In genomic region chr1:100924991-100925390, GRCh38 we compare ENCODE assay signal across 24 cellular contexts. TPM values are rescaled to one million over a fixed set of nuclear protein-coding genes. Genes with fewer than 3 reads are reported as not detected.
DNase-seq lines count a peak whose midpoint lies in the region; ATAC-seq and TF ChIP-seq lines count a peak whose summit lies in the region.
"Had no signal": no experiment of that assay in that cellular context is flagged by ENCODE, and none has a peak within 500 bp of the region (broad histone marks: within the 10 kb centered on the region; RNA-seq: fewer than 3 reads in every experiment).

No MANE protein-coding gene starts in this region.

- TF ChIP-seq CTCF in LNCaP clone FGC (IDR thresholded peaks at IDR 0.05; ENCODE audit: control insufficient read depth, extremely low read depth, insufficient read depth), result no peak
- TF ChIP-seq CTCF in WTC11 (IDR thresholded peaks at IDR 0.05), result no peak

- H3K36me3 Mint-ChIP-seq in activated naive CD4-positive, alpha-beta T cell treated with anti-CD3 and anti-CD28 coated beads, Interleukin-2, amount 10 ng/mL, durations not matched to agents 7 days and 5 days, result peaks cover 43% of the 10 kb centered on the region
- peaks cover 10 to 17% of the 10 kb centered on the region in 2 donors for H3K36me3 Mint-ChIP-seq in activated naive CD4-positive, alpha-beta T cell treated with anti-CD3 and anti-CD28 coated beads, Interleukin-2, amount 50 U/mL, for 72 hours
- peaks cover 23% of the 10 kb centered on the region for H3K36me3 Mint-ChIP-seq in activated naive CD8-positive, alpha-beta T cell treated with anti-CD3 and anti-CD28 coated beads, Interleukin-2, amount 50 U/mL, for 24 hours (ENCODE audit: low read depth)
- H3K36me3 Mint-ChIP-seq in stimulated activated memory B cell treated with anti-CD40 and anti-IgM and Interleukin-4, amounts not matched to agents 10 μg/mL and 1 μg/mL and 100 μg/mL, for 72 hours, result peaks cover 25% of the 10 kb centered on the region
- H3K36me3 Mint-ChIP-seq in WTC11, result peaks cover 28% of the 10 kb centered on the region

- no peaks in the 10 kb centered on the region for H3K27me3 Mint-ChIP-seq in activated naive CD4-positive, alpha-beta T cell treated with anti-CD3 and anti-CD28 coated beads, Interleukin-2, amount 10 ng/mL, durations not matched to agents 7 days and 5 days
- no peaks in the 10 kb centered on the region for H3K27me3 Mint-ChIP-seq in activated naive CD8-positive, alpha-beta T cell treated with anti-CD3 and anti-CD28 coated beads, Interleukin-2, amount 50 U/mL, for 24 hours
- H3K27me3 Mint-ChIP-seq in stimulated activated memory B cell treated with anti-CD40 and anti-IgM and Interleukin-4, amounts not matched to agents 10 μg/mL and 1 μg/mL and 100 μg/mL, for 72 hours, result no peaks in the 10 kb centered on the region
- no peaks in the 10 kb centered on the region for H3K27me3 Mint-ChIP-seq in WTC11 (ENCODE audit: low read depth)
- H3K27me3 Mint-ChIP-seq: dendritic cell treated with granulocyte-macrophage colony-stimulating factor and Interleukin-4, amounts not matched to agents 40 ng/mL and 50 ng/mL, for 4 days; type B pancreatic cell had no signal

- H3K4me3 Mint-ChIP-seq in activated naive CD4-positive, alpha-beta T cell treated with anti-CD3 and anti-CD28 coated beads, Interleukin-2, amount 10 ng/mL, durations not matched to agents 7 days and 5 days, result no peak overlapping the region
- H3K4me3 Mint-ChIP-seq in activated naive CD8-positive, alpha-beta T cell treated with anti-CD3 and anti-CD28 coated beads, Interleukin-2, amount 50 U/mL, for 24 hours, result no peak overlapping the region
- no peak overlapping the region for H3K4me3 Mint-ChIP-seq in stimulated activated memory B cell treated with anti-CD40 and anti-IgM and Interleukin-4, amounts not matched to agents 10 μg/mL and 1 μg/mL and 100 μg/mL, for 72 hours
- H3K4me3 Mint-ChIP-seq in WTC11, result no peak overlapping the region
- H3K4me3 Mint-ChIP-seq: dendritic cell treated with granulocyte-macrophage colony-stimulating factor and Interleukin-4, amounts not matched to agents 40 ng/mL and 50 ng/mL, for 4 days; type B pancreatic cell had no signal

- POLR2A ChIA-PET in WTC11 (lab: Charles Lee), result no interaction called here

- DNase-seq in activated naive CD4-positive, alpha-beta T cell treated with anti-CD3 and anti-CD28 coated beads, Interleukin-2, amount 10 ng/mL, durations not matched to agents 7 days and 5 days, result no peak
- DNase-seq in activated naive CD4-positive, alpha-beta T cell treated with anti-CD3 and anti-CD28 coated beads, Interleukin-2, amount 50 U/mL, for 72 hours (ENCODE audit: low spot score in 2 of 2), result no peak
- DNase-seq in LNCaP clone FGC (ENCODE audit: low read depth), result peak; percentile 76
- no peak for DNase-seq in activated naive CD8-positive, alpha-beta T cell treated with anti-CD3 and anti-CD28 coated beads, Interleukin-2, amount 50 U/mL, for 24 hours
- DNase-seq in WTC11 (ENCODE audit: low spot score), result no peak
- DNase-seq: ACHN, anterior cingulate cortex, BE2C, DMS79, GDM1, MG63, NCI-H2081, NCI-H2227 treated with DMSO at 0.1 percent for 48 hours, posterior cingulate gyrus, right cardiac atrium, SJCRH30 had no signal

- no peak overlapping the region for H3K4me3 ChIP-seq in LNCaP clone FGC (ENCODE audit: low read depth, low read length)
- H3K4me3 ChIP-seq: cardiac muscle cell, lung, MG63, SJCRH30 had no signal

- ATAC-seq in activated naive CD4-positive, alpha-beta T cell treated with anti-CD3 and anti-CD28 coated beads, Interleukin-2, amount 50 U/mL, for 72 hours, result no peak
- ATAC-seq in activated naive CD8-positive, alpha-beta T cell treated with anti-CD3 and anti-CD28 coated beads, Interleukin-2, amount 50 U/mL, for 24 hours, result no peak
- ATAC-seq in stimulated activated memory B cell treated with anti-CD40 and anti-IgM and Interleukin-4, amounts not matched to agents 10 μg/mL and 1 μg/mL and 100 μg/mL, for 72 hours, result no peak
- ATAC-seq in HG02642 (IDR thresholded peaks at IDR 0.05; ENCODE audit: poor library complexity, unreplicated experiment), result no peak
- ATAC-seq in WTC11, result no peak
- ATAC-seq in GM21529 (IDR thresholded peaks at IDR 0.05; ENCODE audit: unreplicated experiment), result no peak
- ATAC-seq: HCT116, right cardiac atrium had no signal

- CTCF ChIA-PET in activated naive CD4-positive, alpha-beta T cell treated with anti-CD3 and anti-CD28 coated beads, Interleukin-2, amount 10 ng/mL, durations not matched to agents 7 days and 5 days (lab: Charles Lee), result interaction anchor here (0.9 to 10.1 kb wide), 4 partner anchors 80 to 364 kb away, joined by 3 to 115 read pairs (median 8); no protein-coding TSS in a partner anchor
- CTCF ChIA-PET in WTC11 (lab: Charles Lee), result no interaction called here

- peak overlapping the region; percentile 68 for H3K27ac Mint-ChIP-seq in activated naive CD4-positive, alpha-beta T cell treated with anti-CD3 and anti-CD28 coated beads, Interleukin-2, amount 10 ng/mL, durations not matched to agents 7 days and 5 days
- H3K27ac Mint-ChIP-seq in activated naive CD4-positive, alpha-beta T cell treated with anti-CD3 and anti-CD28 coated beads, Interleukin-2, amount 50 U/mL, for 72 hours, result peak overlapping the region in 1 of 2 donors; percentile 0
- H3K27ac Mint-ChIP-seq in activated naive CD8-positive, alpha-beta T cell treated with anti-CD3 and anti-CD28 coated beads, Interleukin-2, amount 50 U/mL, for 24 hours, result peak overlapping the region; percentile 49
- peak overlapping the region; percentile 1 for H3K27ac Mint-ChIP-seq in stimulated activated memory B cell treated with anti-CD40 and anti-IgM and Interleukin-4, amounts not matched to agents 10 μg/mL and 1 μg/mL and 100 μg/mL, for 72 hours
- no peak overlapping the region for H3K27ac Mint-ChIP-seq in WTC11
- H3K27ac Mint-ChIP-seq: dendritic cell treated with granulocyte-macrophage colony-stimulating factor and Interleukin-4, amounts not matched to agents 40 ng/mL and 50 ng/mL, for 4 days; type B pancreatic cell had no signal

- peaks cover 9% of the 10 kb centered on the region for H3K9me3 Mint-ChIP-seq in activated naive CD4-positive, alpha-beta T cell treated with anti-CD3 and anti-CD28 coated beads, Interleukin-2, amount 10 ng/mL, durations not matched to agents 7 days and 5 days
- H3K9me3 Mint-ChIP-seq in activated naive CD4-positive, alpha-beta T cell treated with anti-CD3 and anti-CD28 coated beads, Interleukin-2, amount 50 U/mL, for 72 hours, result peaks cover 8 to 10% of the 10 kb centered on the region in 2 donors
- peaks cover 9% of the 10 kb centered on the region for H3K9me3 Mint-ChIP-seq in activated naive CD8-positive, alpha-beta T cell treated with anti-CD3 and anti-CD28 coated beads, Interleukin-2, amount 50 U/mL, for 24 hours
- H3K9me3 Mint-ChIP-seq in stimulated activated memory B cell treated with anti-CD40 and anti-IgM and Interleukin-4, amounts not matched to agents 10 μg/mL and 1 μg/mL and 100 μg/mL, for 72 hours, result peaks cover 2% of the 10 kb centered on the region
- 0 out of 2 replicates have a peak, but pooled peaks cover 3% of the 10 kb centered on the region for H3K9me3 Mint-ChIP-seq in WTC11
- H3K9me3 Mint-ChIP-seq: dendritic cell treated with granulocyte-macrophage colony-stimulating factor and Interleukin-4, amounts not matched to agents 40 ng/mL and 50 ng/mL, for 4 days had no signal

- H3K4me1 Mint-ChIP-seq in activated naive CD4-positive, alpha-beta T cell treated with anti-CD3 and anti-CD28 coated beads, Interleukin-2, amount 10 ng/mL, durations not matched to agents 7 days and 5 days, result peaks cover 33% of the 10 kb centered on the region
- peaks cover 48% of the 10 kb centered on the region for H3K4me1 Mint-ChIP-seq in activated naive CD8-positive, alpha-beta T cell treated with anti-CD3 and anti-CD28 coated beads, Interleukin-2, amount 50 U/mL, for 24 hours
- peaks cover 6% of the 10 kb centered on the region for H3K4me1 Mint-ChIP-seq in stimulated activated memory B cell treated with anti-CD40 and anti-IgM and Interleukin-4, amounts not matched to agents 10 μg/mL and 1 μg/mL and 100 μg/mL, for 72 hours
- no peaks in the 10 kb centered on the region for H3K4me1 Mint-ChIP-seq in WTC11

TF ChIP-seq in WTC11, 78 proteins besides CTCF, POLR2A, EP300 and RAD21 (continues in another document):
- TF ChIP-seq SMAD4 (CRISPR knock-in tag; IDR thresholded peaks at IDR 0.05) (no peak), E2F4 (CRISPR knock-in tag; IDR thresholded peaks at IDR 0.05; ENCODE audit: borderline replicate concordance, low read depth) (no peak), ATF3 (CRISPR knock-in tag; conservative IDR thresholded peaks at IDR 0.05) (no peak), JUN (CRISPR knock-in tag; IDR thresholded peaks at IDR 0.05) (no peak), NR2C2 (CRISPR knock-in tag; IDR thresholded peaks at IDR 0.05) (no peak)
- TF ChIP-seq, protein P1, sequence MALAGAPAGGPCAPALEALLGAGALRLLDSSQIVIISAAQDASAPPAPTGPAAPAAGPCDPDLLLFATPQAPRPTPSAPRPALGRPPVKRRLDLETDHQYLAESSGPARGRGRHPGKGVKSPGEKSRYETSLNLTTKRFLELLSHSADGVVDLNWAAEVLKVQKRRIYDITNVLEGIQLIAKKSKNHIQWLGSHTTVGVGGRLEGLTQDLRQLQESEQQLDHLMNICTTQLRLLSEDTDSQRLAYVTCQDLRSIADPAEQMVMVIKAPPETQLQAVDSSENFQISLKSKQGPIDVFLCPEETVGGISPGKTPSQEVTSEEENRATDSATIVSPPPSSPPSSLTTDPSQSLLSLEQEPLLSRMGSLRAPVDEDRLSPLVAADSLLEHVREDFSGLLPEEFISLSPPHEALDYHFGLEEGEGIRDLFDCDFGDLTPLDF (CRISPR knock-in tag; IDR thresholded peaks at IDR 0.05), result no peak

RNA-seq across cellular contexts. Expression of gene SLC30A7, which starts 29.1 kb away (rescaled TPM):
- total RNA-seq in activated naive CD4-positive, alpha-beta T cell treated with anti-CD3 and anti-CD28 coated beads, Interleukin-2, amount 50 U/mL, for 72 hours, result 10 to 100 TPM; 39.0 to 42.2 TPM
- 17.2 to 20.7 TPM (median 18.6 TPM) in 3 replicates for total RNA-seq in WTC11 (2021)

RNA-seq across cellular contexts. Expression of gene EXTL2, which starts 30.3 kb away (rescaled TPM):
- total RNA-seq in activated naive CD4-positive, alpha-beta T cell treated with anti-CD3 and anti-CD28 coated beads, Interleukin-2, amount 50 U/mL, for 72 hours, result 1 to 10 TPM; 5.3 to 9.0 TPM
- total RNA-seq in WTC11 (2021), result 36.4 to 41.0 TPM (median 37.8 TPM) in 3 replicates
